Comparison of ENCODE assay signal across 11 cellular contexts in genomic region chr1:201769966-201770365, GRCh38. TPM values are rescaled to one million over a fixed set of nuclear protein-coding genes. Genes with fewer than 3 reads are reported as not detected.
DNase-seq lines count a peak whose midpoint lies in the region; ATAC-seq and TF ChIP-seq lines count a peak whose summit lies in the region.
"Had no signal": no experiment of that assay in that cellular context is flagged by ENCODE, and none has a peak within 500 bp of the region (broad histone marks: within the 10 kb centered on the region; RNA-seq: fewer than 3 reads in every experiment).

No MANE protein-coding gene starts in this region.

- H3K27me3 Mint-ChIP-seq in brain = no peaks in the 10 kb centered on the region

- peak overlapping the region; percentile 14 to 74 (median 61) for H3K27ac ChIP-seq in heart left ventricle

- H3K4me1 Mint-ChIP-seq in brain = peaks cover 9% of the 10 kb centered on the region

- intact Hi-C loops in heart left ventricle (cut with DNase I) = no loop called here

- ATAC-seq in heart left ventricle (peak; percentile 77 to 94 (median 84)), GM19452 (IDR thresholded peaks at IDR 0.05; ENCODE audit: unreplicated experiment) (no peak), HG02885 (IDR thresholded peaks at IDR 0.05; ENCODE audit: poor library complexity, unreplicated experiment) (no peak), GM19328 (IDR thresholded peaks at IDR 0.05; ENCODE audit: unreplicated experiment) (no peak)

- H3K4me1 ChIP-seq in heart left ventricle = peaks cover 0 to 88% (median 71%) of the 10 kb centered on the region in 12 donors

- no peak for TF ChIP-seq POLR2A in heart left ventricle (IDR thresholded peaks at IDR 0.05)

- 6 to 17% (median 14%) methylated on average over 3 of the region's 3 CpGs for WGBS in heart left ventricle, 4 donors

- no peak for TF ChIP-seq CTCF in brain (conservative IDR thresholded peaks at IDR 0.05)
- TF ChIP-seq CTCF in heart left ventricle (IDR thresholded peaks at IDR 0.05) = no peak

- H3K9me3 ChIP-seq in heart left ventricle = peaks cover 0 to 21% (median 6%) of the 10 kb centered on the region in 12 donors

- H3K27me3 ChIP-seq in heart left ventricle = no peaks in the 10 kb centered on the region

- H3K36me3 ChIP-seq in heart left ventricle = peaks cover 0 to 5% (median 0%) of the 10 kb centered on the region in 9 donors

- peaks cover 66% of the 10 kb centered on the region for H3K36me3 Mint-ChIP-seq in brain

- H3K4me3 ChIP-seq in heart left ventricle (no peak overlapping the region), skeletal muscle cell (ENCODE audit: low read depth, low read length) (no peak overlapping the region)

- H3K4me3 Mint-ChIP-seq in brain = no peak overlapping the region

- H3K9me3 Mint-ChIP-seq in brain = peaks cover 19 to 34% (median 26%) of the 10 kb centered on the region in 5 experiments

- peak overlapping the region in 3 of 5 experiments; percentile 3 to 89 (median 84) for H3K27ac Mint-ChIP-seq in brain

- DNase-seq in EL (peak; percentile 72), heart left ventricle (peak in 4 of 5 donors; percentile 61 to 80 (median 66)), skeletal muscle cell (ENCODE audit: low read depth) (peak; percentile 85), NCI-H2081 (lab: John Stamatoyannopoulos, UW) (no peak)
- DNase-seq: GOT3; NK-92 treated with Interleukin-12 subunit alpha and Interleukin-12 subunit beta, amount 100 ng/mL, for 24 hours; T1000 had no signal

RNA-seq across cellular contexts. Expression of gene IPO9, which starts 59.0 kb away (rescaled TPM):
- polyA plus RNA-seq in brain (ENCODE audit: insufficient read depth, low read depth, low replicate concordance) (108 TPM), heart left ventricle (10 to 100 TPM in 1 of 2 donors, 1 to 10 TPM in 1; 9.8 to 13.8 TPM)
- total RNA-seq in heart left ventricle = 10 to 100 TPM; 12.1 to 35.4 (median 23.1) TPM

Comparison
In these comparisons a context has a peak if more than half of its experiments do, and no peak if none do; other contexts are left out.
1. DNase-seq: peak in EL (single experiment), heart left ventricle (4 of 5) and skeletal muscle cell (single experiment); none in NCI-H2081 (0 of 2).
2. ATAC-seq: peak in heart left ventricle (4 of 4); none in GM19452 (single experiment), HG02885 (single experiment) and GM19328 (single experiment).